ENCODE assay signal across 13 cellular contexts in genomic region chr14:35985504-35986218, GRCh38.
DNase-seq lines count a peak whose midpoint lies in the region; ATAC-seq and TF ChIP-seq lines count a peak whose summit lies in the region.
"Had no signal": no experiment of that assay in that cellular context is flagged by ENCODE, and none has a peak within 500 bp of the region (broad histone marks: within the 10 kb centered on the region; RNA-seq: fewer than 3 reads in every experiment).

No MANE protein-coding gene starts in this region.

- peak; percentile 15 for TF ChIP-seq CTCF in retinal pigment epithelial cell (conservative IDR thresholded peaks at IDR 0.05; ENCODE audit: low read depth, low read length)

- peak overlapping the region; percentile 99 for H3K27ac ChIP-seq in angular gyrus (ENCODE audit: low read depth, low read length)
- H3K27ac ChIP-seq: VCaP had no signal

- peak; percentile 64 for ATAC-seq in HG02840 (IDR thresholded peaks at IDR 0.05; ENCODE audit: low FRiP score, unreplicated experiment)
- ATAC-seq in GM19397 (IDR thresholded peaks at IDR 0.05; ENCODE audit: unreplicated experiment): no peak
- ATAC-seq in HG03095 (IDR thresholded peaks at IDR 0.05; ENCODE audit: unreplicated experiment): no peak
- ATAC-seq: K562 had no signal

- DNase-seq in GM19238 (ENCODE audit: insufficient read length, low spot score): peak; percentile 12
- DNase-seq in retinal pigment epithelial cell (ENCODE audit: low read depth): peak; percentile 23
- DNase-seq in UCSD-AML1 (lab: John Stamatoyannopoulos, UW; ENCODE audit: unreplicated experiment): no peak
- DNase-seq: activated gamma-delta T cell treated with Interleukin-2 at 50 U/mL for 16 hours; effector memory CD4-positive, alpha-beta T cell; NK-92 treated with Interleukin-12 subunit alpha and Interleukin-12 subunit beta, amount 100 ng/mL, for 24 hours had no signal

- H3K4me3 ChIP-seq in retinal pigment epithelial cell (ENCODE audit: low read length): no peak overlapping the region
- H3K4me3 ChIP-seq: HAP-1, K562 had no signal
